ENCODE assay signal across 18 cellular contexts in the genomic region with DNA sequence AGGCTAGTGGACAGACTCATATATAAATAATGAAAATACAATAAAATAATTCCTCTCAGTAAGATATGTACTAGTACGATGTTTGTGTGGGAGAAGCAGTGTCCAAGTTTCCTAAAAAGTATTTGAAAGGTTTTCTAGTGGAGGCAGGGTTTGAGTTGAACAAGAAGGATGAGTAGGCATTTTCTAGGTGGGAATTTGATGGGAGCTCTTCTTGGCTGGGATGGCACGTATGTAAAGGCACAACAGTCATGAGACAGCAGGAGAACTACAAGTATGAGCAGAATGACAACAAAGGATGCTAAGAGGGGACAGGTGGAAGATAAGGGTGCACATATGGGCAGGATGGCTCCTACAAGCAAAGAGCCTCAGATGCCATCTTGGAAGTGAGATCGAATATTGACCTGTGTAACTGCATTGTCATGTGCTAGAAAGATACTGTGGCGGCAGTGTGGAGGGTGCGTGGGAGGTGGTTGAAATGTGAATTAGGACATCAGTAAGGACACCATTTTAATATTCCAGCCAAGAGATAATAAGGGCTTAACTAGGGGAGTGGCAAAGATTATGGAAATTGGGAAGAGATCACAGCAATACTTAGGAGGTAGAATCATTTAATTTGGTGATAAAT.
DNase-seq lines count a peak whose midpoint lies in the region; ATAC-seq, FAIRE-seq and TF ChIP-seq lines count a peak whose summit lies in the region.
"Had no signal": no experiment of that assay in that cellular context is flagged by ENCODE, and none has a peak within 500 bp of the region (broad histone marks: within the 10 kb centered on the region; RNA-seq: fewer than 3 reads in every experiment).

No MANE protein-coding gene starts in this region.

- H2AFZ ChIP-seq in Karpas-422 (ENCODE audit: low read length) = no peak overlapping the region
- peak overlapping the region; percentile 70 for H2AFZ ChIP-seq in K562 (ENCODE audit: low read depth, low read length)
- H2AFZ ChIP-seq: GM23338 had no signal

- POLR2A ChIA-PET in K562 (lab: Yijun Ruan, JAX) = interaction anchor here (0.6 kb wide), 1 partner anchor 353 kb away, joined by 4 read pairs; no protein-coding TSS in a partner anchor

- peaks cover 15% of the 10 kb centered on the region for H3K36me3 Mint-ChIP-seq in nephron progenitor cell (ENCODE audit: low read depth)

- no peak for DNase-seq in HTR-8/SVneo (ENCODE audit: insufficient read length, low spot score)
- peak; percentile 12 for DNase-seq in Karpas-422
- DNase-seq in K562 (ENCODE audit: extremely low read depth in 1 of 4, low spot score in 3 of 4) = peak; percentile 7 to 26 (median 12)
- DNase-seq in nephron progenitor cell = no peak
- DNase-seq in middle frontal gyrus (ENCODE audit: extremely low spot score, low spot score) = no peak
- no peak for DNase-seq in NCI-H2081 treated with DMSO at 0.1 percent for 48 hours (lab: John Stamatoyannopoulos, UW)
- DNase-seq: C1 segment of cervical spinal cord; Calu3; CD4-positive, alpha-beta memory T cell; COR-L47; DMS53; DMS79 treated with DMSO at 0.1 percent for 48 hours; GF-D8; H9 had no signal

- TF ChIP-seq CTCF in K562 (IDR thresholded peaks at IDR 0.05 in 2 of 3, conservative IDR thresholded peaks at IDR 0.05 in 1 of 3; ENCODE audit: insufficient read depth in 2 of 3, low read depth in 1 of 3, low read length in 3 of 3) (no peak), nephron progenitor cell (IDR thresholded peaks at IDR 0.05) (no peak)

- ATAC-seq in K562 = peak; percentile 65
- ATAC-seq: GM23338, HCT116 had no signal

- H4K20me1 ChIP-seq in Karpas-422 (ENCODE audit: insufficient read depth, low read depth, low read length) (no peaks in the 10 kb centered on the region), K562 (replicated peaks; ENCODE audit: control insufficient read depth, insufficient read depth, low read length) (no peaks in the 10 kb centered on the region)

- peaks cover 8% of the 10 kb centered on the region for H3K4me1 Mint-ChIP-seq in nephron progenitor cell
- H3K4me1 Mint-ChIP-seq: CD4-positive, alpha-beta memory T cell; GM23338; H9 had no signal

- BruUV-seq in K562 (replicated peaks; lab: Mats Ljungman, UMichigan) = no TSS peak

- H3K9me3 Mint-ChIP-seq in nephron progenitor cell = peaks cover 26% of the 10 kb centered on the region

- no peak overlapping the region for H3K9ac ChIP-seq in Karpas-422 (ENCODE audit: low read length)
- H3K9ac ChIP-seq in K562 (ENCODE audit: insufficient read depth in 1 of 2, low read depth in 2 of 2, low read length in 2 of 2) = no peak overlapping the region

- H3K27me3 Mint-ChIP-seq in nephron progenitor cell (ENCODE audit: low read depth, poor library complexity) = no peaks in the 10 kb centered on the region
- H3K27me3 Mint-ChIP-seq: CD4-positive, alpha-beta memory T cell had no signal

- WGBS in K562 (ENCODE audit: insufficient coverage, low coverage, missing lambda C conversion rate) = 35% methylated on average over 5 of the region's 5 CpGs

- no peaks in the 10 kb centered on the region; the same call in 1 of the 2 replicates for H3K36me3 ChIP-seq in Karpas-422 (ENCODE audit: insufficient read depth, low read length)
- H3K36me3 ChIP-seq in K562 (ENCODE audit: control insufficient read depth, insufficient read depth, low read length) = no peaks in the 10 kb centered on the region

- H3K4me2 ChIP-seq in Karpas-422 (ENCODE audit: low read depth, low read length, poor library complexity, severe bottlenecking) = no peak overlapping the region
- peak overlapping the region; percentile 49 for H3K4me2 ChIP-seq in K562 (ENCODE audit: insufficient read depth, low read length)
- H3K4me2 ChIP-seq: GM23338 had no signal

- H3K79me2 ChIP-seq in Karpas-422 (ENCODE audit: low read length) (peaks cover 2% of the 10 kb centered on the region; the same call in 1 of the 2 replicates), K562 (ENCODE audit: control insufficient read depth, insufficient read depth, low read length) (no peaks in the 10 kb centered on the region)

- in situ Hi-C loops in K562 (cut with MboI) = no loop called here

- intact Hi-C loops in K562 (cut with micrococcal nuclease) = no loop called here

- FAIRE-seq in HTR-8/SVneo (lab: Jason Lieb, UNC) = peak; percentile 20
- no peak for FAIRE-seq in K562 (lab: Jason Lieb, UNC)
- FAIRE-seq: GM12891, GM18507 had no signal

- peak overlapping the region; percentile 14 for H3K27ac Mint-ChIP-seq in nephron progenitor cell
- H3K27ac Mint-ChIP-seq: GM23338 had no signal

- CTCF ChIA-PET in K562 (lab: Yijun Ruan, JAX; ENCODE audit: low intra/inter-chr PET ratio) = no interaction called here

- no peak for TF ChIP-seq POLR2A in K562 (conservative IDR thresholded peaks at IDR 0.05)

- no peak for TF ChIP-seq EP300 in K562 (IDR thresholded peaks at IDR 0.05; ENCODE audit: low read length)

- TF ChIP-seq RAD21 in K562 (CRISPR knock-in tag; conservative IDR thresholded peaks at IDR 0.05 in 1 of 2, IDR thresholded peaks at IDR 0.05 in 1 of 2) = no peak

- H3K9me1 ChIP-seq in K562 (ENCODE audit: control insufficient read depth, insufficient read depth, low read length) = no peaks in the 10 kb centered on the region

- H3K27ac ChIP-seq in Karpas-422 (ENCODE audit: low read length) (no peak overlapping the region), K562 (ENCODE audit: extremely low read depth, low read depth, low read length) (peak overlapping the region; percentile 53; the same call in 2 of the 3 replicates)

- no peaks in the 10 kb centered on the region; the same call in 1 of the 2 replicates for H3K4me1 ChIP-seq in Karpas-422 (ENCODE audit: low read length)
- peaks cover 0 to 12% of the 10 kb centered on the region in 2 experiments; a peak in 2 of 5 replicates for H3K4me1 ChIP-seq in K562 (replicated peaks in 1 of 2; ENCODE audit: control insufficient read depth in 2 of 2, insufficient read depth in 2 of 2, low read length in 2 of 2)

- H3K27me3 ChIP-seq in Karpas-422 (ENCODE audit: low read length) = no peaks in the 10 kb centered on the region
- H3K27me3 ChIP-seq in K562 (ENCODE audit: control insufficient read depth in 2 of 2, insufficient read depth in 2 of 2, low read length in 2 of 2) = no peaks in the 10 kb centered on the region

- H3K4me3 Mint-ChIP-seq in nephron progenitor cell = no peak overlapping the region
- H3K4me3 Mint-ChIP-seq: CD4-positive, alpha-beta memory T cell; GM23338; H9 had no signal

- no peaks in the 10 kb centered on the region for H3K9me2 ChIP-seq in Karpas-422 (replicated peaks; ENCODE audit: insufficient read depth, low read length)

- no peak overlapping the region for H3K4me3 ChIP-seq in Karpas-422 (ENCODE audit: low read length)
- H3K4me3 ChIP-seq in K562 = no peak overlapping the region
- H3K4me3 ChIP-seq: GM23338 had no signal

- H3K9me3 ChIP-seq in Karpas-422 (ENCODE audit: low read length) = no peaks in the 10 kb centered on the region
- no peaks in the 10 kb centered on the region for H3K9me3 ChIP-seq in K562 (replicated peaks; ENCODE audit: control insufficient read depth, insufficient read depth, low read depth, low read length)

TF ChIP-seq in K562, 482 proteins besides CTCF, POLR2A, EP300 and RAD21:
- TF ChIP-seq HNRNPK (IDR thresholded peaks at IDR 0.05; ENCODE audit: low read depth, low read length, poor library complexity, severe bottlenecking) = no peak
- TF ChIP-seq ZNF316 (IDR thresholded peaks at IDR 0.05) = peak; percentile 79
- TF ChIP-seq, protein P1, sequence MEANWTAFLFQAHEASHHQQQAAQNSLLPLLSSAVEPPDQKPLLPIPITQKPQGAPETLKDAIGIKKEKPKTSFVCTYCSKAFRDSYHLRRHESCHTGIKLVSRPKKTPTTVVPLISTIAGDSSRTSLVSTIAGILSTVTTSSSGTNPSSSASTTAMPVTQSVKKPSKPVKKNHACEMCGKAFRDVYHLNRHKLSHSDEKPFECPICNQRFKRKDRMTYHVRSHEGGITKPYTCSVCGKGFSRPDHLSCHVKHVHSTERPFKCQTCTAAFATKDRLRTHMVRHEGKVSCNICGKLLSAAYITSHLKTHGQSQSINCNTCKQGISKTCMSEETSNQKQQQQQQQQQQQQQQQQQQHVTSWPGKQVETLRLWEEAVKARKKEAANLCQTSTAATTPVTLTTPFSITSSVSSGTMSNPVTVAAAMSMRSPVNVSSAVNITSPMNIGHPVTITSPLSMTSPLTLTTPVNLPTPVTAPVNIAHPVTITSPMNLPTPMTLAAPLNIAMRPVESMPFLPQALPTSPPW (CRISPR knock-in tag; IDR thresholded peaks at IDR 0.05) = no peak
- no peak for TF ChIP-seq ELF1 (tag; IDR thresholded peaks at IDR 0.05)
- TF ChIP-seq, protein P2, sequence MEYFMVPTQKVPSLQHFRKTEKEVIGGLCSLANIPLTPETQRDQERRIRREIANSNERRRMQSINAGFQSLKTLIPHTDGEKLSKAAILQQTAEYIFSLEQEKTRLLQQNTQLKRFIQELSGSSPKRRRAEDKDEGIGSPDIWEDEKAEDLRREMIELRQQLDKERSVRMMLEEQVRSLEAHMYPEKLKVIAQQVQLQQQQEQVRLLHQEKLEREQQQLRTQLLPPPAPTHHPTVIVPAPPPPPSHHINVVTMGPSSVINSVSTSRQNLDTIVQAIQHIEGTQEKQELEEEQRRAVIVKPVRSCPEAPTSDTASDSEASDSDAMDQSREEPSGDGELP (CRISPR knock-in tag; IDR thresholded peaks at IDR 0.05; ENCODE audit: borderline replicate concordance) = no peak
- TF ChIP-seq EGR1 (conservative IDR thresholded peaks at IDR 0.05) = peak; percentile 85
- TF ChIP-seq MEF2A (IDR thresholded peaks at IDR 0.05; ENCODE audit: control insufficient read depth, low read depth, low read length) = no peak
- no peak for TF ChIP-seq U2AF2 (optimal IDR thresholded peaks at IDR 0.05; ENCODE audit: low read depth, low read length)
- TF ChIP-seq MAFG (tag; conservative IDR thresholded peaks at IDR 0.05) = peak; percentile 82
- TF ChIP-seq FUS (optimal IDR thresholded peaks at IDR 0.05; ENCODE audit: low read depth, low read length) = no peak
- TF ChIP-seq C11orf30 (IDR thresholded peaks at IDR 0.05; ENCODE audit: low read depth) = peak; percentile 82
- TF ChIP-seq MAFF (IDR thresholded peaks at IDR 0.05; ENCODE audit: low read length) = 0 out of 2 replicates have a peak, but pooled peaks have one; percentile 10
- TF ChIP-seq RBFOX2 (IDR thresholded peaks at IDR 0.05; ENCODE audit: low read depth, low read length) = no peak
- 0 out of 2 replicates have a peak, but pooled peaks have one; percentile 24 for TF ChIP-seq EHMT2 (IDR thresholded peaks at IDR 0.05)
- no peak for TF ChIP-seq PML (IDR thresholded peaks at IDR 0.05; ENCODE audit: low read length)
- TF ChIP-seq NFE2 (IDR thresholded peaks at IDR 0.05; ENCODE audit: low read depth) = peak; percentile 62
- peak; percentile 24; the same call in 1 of the 2 replicates for TF ChIP-seq CBFA2T3 (IDR thresholded peaks at IDR 0.05)
- TF ChIP-seq ARID1B (IDR thresholded peaks at IDR 0.05) = peak; percentile 15; the same call in 1 of the 2 replicates
- peak; percentile 51 for TF ChIP-seq DPF2 (IDR thresholded peaks at IDR 0.05)
- TF ChIP-seq SETDB1 (IDR thresholded peaks at IDR 0.05; ENCODE audit: low read length) = no peak
- no peak for TF ChIP-seq MXI1 (IDR thresholded peaks at IDR 0.05; ENCODE audit: low read depth, low read length)
- TF ChIP-seq HDAC6 (IDR thresholded peaks at IDR 0.05; ENCODE audit: low read depth, low read length) = no peak

Comparison
In these comparisons a context has a peak if more than half of its experiments do, and no peak if none do; other contexts are left out.
1. DNase-seq: peak in Karpas-422 (single experiment) and K562 (4 of 4); none in HTR-8/SVneo (single experiment), nephron progenitor cell (single experiment), middle frontal gyrus (single experiment) and NCI-H2081 treated with DMSO at 0.1 percent for 48 hours (single experiment).